ENCODE assay signal across 20 cellular contexts in the genomic region with DNA sequence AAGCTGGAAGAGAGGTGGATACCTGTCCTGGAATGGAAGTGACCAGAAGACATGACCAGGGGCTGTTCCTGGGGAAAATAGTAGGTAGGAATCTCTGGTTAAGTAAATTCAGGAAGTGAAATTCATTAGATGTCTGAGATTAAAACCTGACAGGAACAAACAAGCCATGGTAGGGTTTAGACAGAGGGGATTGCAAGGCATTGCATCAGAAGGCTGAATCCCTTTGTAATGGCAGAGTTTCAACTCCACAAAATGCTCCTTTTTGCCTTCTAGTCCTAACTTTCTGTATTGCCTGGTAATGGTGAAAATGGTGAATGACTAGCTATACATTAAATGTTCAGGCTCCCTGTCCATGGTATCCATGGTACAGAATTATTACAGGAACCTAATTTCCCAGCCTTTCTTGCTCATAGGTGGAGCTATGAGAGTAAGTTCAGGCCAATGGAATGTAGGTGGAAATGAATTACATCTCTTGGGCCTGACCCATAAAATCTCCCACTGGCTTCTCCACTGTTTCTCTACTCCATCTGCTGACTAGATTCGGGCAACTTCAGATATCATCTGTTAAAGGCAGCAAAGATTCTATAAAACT.
DNase-seq lines count a peak whose midpoint lies in the region; ATAC-seq, FAIRE-seq and TF ChIP-seq lines count a peak whose summit lies in the region.
"Had no signal": no experiment of that assay in that cellular context is flagged by ENCODE, and none has a peak within 500 bp of the region (broad histone marks: within the 10 kb centered on the region; RNA-seq: fewer than 3 reads in every experiment).

No MANE protein-coding gene starts in this region.

- H3K4me3 ChIP-seq in GM23248, result no peak overlapping the region
- H3K4me3 ChIP-seq in K562, result no peak overlapping the region
- no peak overlapping the region for H3K4me3 ChIP-seq in mesendoderm (ENCODE audit: low read length)
- H3K4me3 ChIP-seq in gastroesophageal sphincter, result no peak overlapping the region
- H3K4me3 ChIP-seq: coronary artery, tibial nerve had no signal

- TF ChIP-seq POLR2A in K562 (conservative IDR thresholded peaks at IDR 0.05) (no peak), gastroesophageal sphincter (IDR thresholded peaks at IDR 0.05) (no peak)

- no peaks in the 10 kb centered on the region for H3K79me2 ChIP-seq in GM23248 (ENCODE audit: insufficient read depth)
- no peaks in the 10 kb centered on the region for H3K79me2 ChIP-seq in K562 (ENCODE audit: control insufficient read depth, insufficient read depth, low read length)
- H3K79me2 ChIP-seq in mesendoderm (ENCODE audit: control insufficient read depth, insufficient read depth, low read length), result no peaks in the 10 kb centered on the region

- H4K5ac ChIP-seq in mesendoderm (ENCODE audit: low read length), result no peak overlapping the region

- peaks cover 18% of the 10 kb centered on the region for H3F3A ChIP-seq in GM23248 (ENCODE audit: insufficient read depth)

- H3K27me3 ChIP-seq in GM23248 (replicated peaks; ENCODE audit: insufficient read depth), result no peaks in the 10 kb centered on the region
- H3K27me3 ChIP-seq in K562 (ENCODE audit: control insufficient read depth in 2 of 2, insufficient read depth in 2 of 2, low read length in 2 of 2), result no peaks in the 10 kb centered on the region
- no peaks in the 10 kb centered on the region for H3K27me3 ChIP-seq in mesendoderm (ENCODE audit: insufficient read depth, low read length, poor library complexity)
- no peaks in the 10 kb centered on the region for H3K27me3 ChIP-seq in gastroesophageal sphincter
- H3K27me3 ChIP-seq: BE2C, tibial nerve had no signal

- H2BK5ac ChIP-seq in mesendoderm (ENCODE audit: low read length), result no peak overlapping the region

- H2AK5ac ChIP-seq in mesendoderm (ENCODE audit: low read length), result no peak overlapping the region

- no peak overlapping the region for H3K9ac ChIP-seq in GM23248
- no peak overlapping the region for H3K9ac ChIP-seq in K562 (ENCODE audit: insufficient read depth in 1 of 2, low read depth in 2 of 2, low read length in 2 of 2)
- no peak overlapping the region for H3K9ac ChIP-seq in mesendoderm (ENCODE audit: low read length)

- H3K4ac ChIP-seq in mesendoderm (ENCODE audit: low read depth, low read length), result no peak overlapping the region

- H3K4me1 ChIP-seq in GM23248 (ENCODE audit: insufficient read depth), result peaks cover 33% of the 10 kb centered on the region
- H3K4me1 ChIP-seq in K562 (replicated peaks in 1 of 2; ENCODE audit: control insufficient read depth in 2 of 2, insufficient read depth in 2 of 2, low read length in 2 of 2), result no peaks in the 10 kb centered on the region
- H3K4me1 ChIP-seq in mesendoderm (ENCODE audit: control insufficient read depth, low read depth, low read length), result no peaks in the 10 kb centered on the region
- H3K4me1 ChIP-seq in gastroesophageal sphincter, result peaks cover 0 to 19% (median 0%) of the 10 kb centered on the region in 3 donors

- FAIRE-seq in K562 (lab: Jason Lieb, UNC), result no peak

- H3K36me3 ChIP-seq in GM23248 (ENCODE audit: low read depth), result no peaks in the 10 kb centered on the region
- H3K36me3 ChIP-seq in K562 (ENCODE audit: control insufficient read depth, insufficient read depth, low read length), result no peaks in the 10 kb centered on the region
- no peaks in the 10 kb centered on the region for H3K36me3 ChIP-seq in mesendoderm (ENCODE audit: control insufficient read depth, insufficient read depth, low read length)
- H3K36me3 ChIP-seq in gastroesophageal sphincter, result no peaks in the 10 kb centered on the region
- H3K36me3 ChIP-seq: BE2C, tibial nerve had no signal

- H2AFZ ChIP-seq in GM23248, result peak overlapping the region; percentile 21
- H2AFZ ChIP-seq in K562 (ENCODE audit: low read depth, low read length), result no peak overlapping the region

- TF ChIP-seq CTCF in K562 (IDR thresholded peaks at IDR 0.05 in 2 of 3, conservative IDR thresholded peaks at IDR 0.05 in 1 of 3; ENCODE audit: insufficient read depth in 2 of 3, low read depth in 1 of 3, low read length in 3 of 3) (no peak), gastroesophageal sphincter (IDR thresholded peaks at IDR 0.05) (no peak)

- no TSS peak for BruUV-seq in K562 (replicated peaks; lab: Mats Ljungman, UMichigan)

- H3K9me2 ChIP-seq in GM23248 (ENCODE audit: insufficient read depth), result no peaks in the 10 kb centered on the region

- H3K9me3 ChIP-seq in GM23248 (ENCODE audit: low read depth) (no peaks in the 10 kb centered on the region), K562 (replicated peaks; ENCODE audit: control insufficient read depth, insufficient read depth, low read depth, low read length) (no peaks in the 10 kb centered on the region), gastroesophageal sphincter (peaks cover 0 to 6% (median 0%) of the 10 kb centered on the region in 3 donors)

- DNase-seq in GM23248 (peak; percentile 51), NCI-H460 (ENCODE audit: extremely low read depth, low read depth) (peak; percentile 52), K562 (ENCODE audit: extremely low read depth in 1 of 4, low spot score in 3 of 4) (no peak), mesendoderm (peak; percentile 46), amniotic stem cell (lab: John Stamatoyannopoulos, UW) (no peak), NCI-H187 treated with DMSO at 0.1 percent for 48 hours (lab: John Stamatoyannopoulos, UW) (no peak)
- DNase-seq: activated CD8-positive, alpha-beta memory T cell treated with anti-CD3 and anti-CD28 coated beads, Interleukin-2, amount 10 ng/mL, durations not matched to agents 7 days and 5 days; activated gamma-delta T cell treated with Interleukin-2 at 50 U/mL for 16 hours; BE2C; GOT3; islet precursor cell; KBM-7; NCI-H1417 treated with DMSO at 0.1 percent for 48 hours; NK-92 treated with Interleukin-12 subunit alpha and Interleukin-12 subunit beta, amount 100 ng/mL, for 24 hours; stimulated activated CD4-positive, alpha-beta T cell treated with anti-CD3 and anti-CD28 coated beads, Interleukin-12 subunit alpha, Interleukin-12 subunit beta, amount 100 ng/mL, for 4 hours; stimulated activated naive B cell treated with anti-CD40 and anti-IgM and Interleukin-4, amounts not matched to agents 10 μg/mL and 1 μg/mL and 100 μg/mL, for 72 hours had no signal

- H3K56ac ChIP-seq in mesendoderm (ENCODE audit: low read length), result no peak overlapping the region

- no peak overlapping the region for H3K23ac ChIP-seq in mesendoderm (ENCODE audit: low read length)

- no peak overlapping the region for H4K8ac ChIP-seq in mesendoderm (ENCODE audit: low read depth, low read length)

- H2BK120ac ChIP-seq in mesendoderm (ENCODE audit: low read depth, low read length), result no peak overlapping the region

- TF ChIP-seq RAD21 in K562 (CRISPR knock-in tag; conservative IDR thresholded peaks at IDR 0.05 in 1 of 2, IDR thresholded peaks at IDR 0.05 in 1 of 2), result no peak

- H4K20me1 ChIP-seq in GM23248 (ENCODE audit: insufficient read depth), result no peaks in the 10 kb centered on the region
- no peaks in the 10 kb centered on the region for H4K20me1 ChIP-seq in K562 (replicated peaks; ENCODE audit: control insufficient read depth, insufficient read depth, low read length)

- ATAC-seq in K562 (no peak), GM18861 (IDR thresholded peaks at IDR 0.05; ENCODE audit: unreplicated experiment) (no peak), gastroesophageal sphincter (no peak)
- ATAC-seq: activated CD8-positive, alpha-beta memory T cell treated with anti-CD3 and anti-CD28 coated beads, Interleukin-2, amount 10 ng/mL, durations not matched to agents 7 days and 5 days; stimulated activated naive B cell treated with anti-CD40 and anti-IgM and Interleukin-4, amounts not matched to agents 10 μg/mL and 1 μg/mL and 100 μg/mL, for 72 hours had no signal

- H3K9me1 ChIP-seq in K562 (ENCODE audit: control insufficient read depth, insufficient read depth, low read length), result no peaks in the 10 kb centered on the region

- H3K79me1 ChIP-seq in mesendoderm (ENCODE audit: low read length), result no peaks in the 10 kb centered on the region

- in situ Hi-C loops in GM23248 (cut with MboI) (no loop called here), K562 (cut with MboI) (no loop called here)

- H2BK15ac ChIP-seq in mesendoderm (replicated peaks; ENCODE audit: low read depth), result no peak overlapping the region

- POLR2A ChIA-PET in K562 (lab: Yijun Ruan, JAX), result interaction anchor here (0.6 kb wide), 1 partner anchor 10 kb away, joined by 3 read pairs; no protein-coding TSS in a partner anchor

- CTCF ChIA-PET in K562 (lab: Yijun Ruan, JAX; ENCODE audit: low intra/inter-chr PET ratio), result no interaction called here

- WGBS in GM23248 (ENCODE audit: low coverage in 1 of 2, low lambda C conversion rate in 2 of 2, missing lambda C conversion rate in 2 of 2), 2 experiments, result 92 to 96% methylated on average over 1 of the region's 1 CpG
- 0% methylated on average over 1 of the region's 1 CpG for WGBS in K562 (ENCODE audit: insufficient coverage, low coverage, missing lambda C conversion rate)
- WGBS in mesendoderm (ENCODE audit: extremely low coverage, insufficient coverage, low lambda C conversion rate), result no CpG with 5 or more reads among the region's 1 CpG
- 100% methylated on average over 1 of the region's 1 CpG; no CpG with 5 or more reads in 1 of the 2 donors for WGBS in gastroesophageal sphincter (ENCODE audit: low coverage in 1 of 2), 2 donors

- H3K18ac ChIP-seq in mesendoderm (ENCODE audit: low read length), result no peak overlapping the region

- H3K4me2 ChIP-seq in GM23248 (ENCODE audit: unreplicated experiment) (peak overlapping the region; percentile 6), K562 (ENCODE audit: insufficient read depth, low read length) (no peak overlapping the region), mesendoderm (ENCODE audit: low read length) (no peak overlapping the region)

- TF ChIP-seq EP300 in K562 (IDR thresholded peaks at IDR 0.05; ENCODE audit: low read length) (no peak), gastroesophageal sphincter (IDR thresholded peaks at IDR 0.05) (no peak)

- H3K27ac ChIP-seq in GM23248 (peak overlapping the region; percentile 28; the same call in 1 of the 2 replicates), K562 (ENCODE audit: extremely low read depth, low read depth, low read length) (no peak overlapping the region), mesendoderm (ENCODE audit: low read depth, low read length) (no peak overlapping the region), gastroesophageal sphincter (no peak overlapping the region)
- H3K27ac ChIP-seq: coronary artery, tibial nerve had no signal

- intact Hi-C loops in K562 (cut with micrococcal nuclease), result no loop called here

TF ChIP-seq in K562, 482 proteins besides CTCF, POLR2A, EP300 and RAD21 (continues in another document):
- TF ChIP-seq ZSCAN32 (CRISPR knock-in tag; IDR thresholded peaks at IDR 0.05), result peak; percentile 53; the same call in 1 of the 2 replicates
- no peak for TF ChIP-seq CEBPG (CRISPR knock-in tag; IDR thresholded peaks at IDR 0.05)
- TF ChIP-seq CEBPG (tag; conservative IDR thresholded peaks at IDR 0.05 in 1 of 2, IDR thresholded peaks at IDR 0.05 in 1 of 2), result peak; percentile 45 to 52; a peak in 3 of 4 replicates

Comparison
In these comparisons a context has a peak if more than half of its experiments do, and no peak if none do; other contexts are left out.
1. DNase-seq: peak in GM23248 (single experiment), NCI-H460 (single experiment) and mesendoderm (single experiment); none in K562 (0 of 4), amniotic stem cell (single experiment) and NCI-H187 treated with DMSO at 0.1 percent for 48 hours (single experiment).